ENCODE assay signal across 5 cellular contexts in the genomic region with DNA sequence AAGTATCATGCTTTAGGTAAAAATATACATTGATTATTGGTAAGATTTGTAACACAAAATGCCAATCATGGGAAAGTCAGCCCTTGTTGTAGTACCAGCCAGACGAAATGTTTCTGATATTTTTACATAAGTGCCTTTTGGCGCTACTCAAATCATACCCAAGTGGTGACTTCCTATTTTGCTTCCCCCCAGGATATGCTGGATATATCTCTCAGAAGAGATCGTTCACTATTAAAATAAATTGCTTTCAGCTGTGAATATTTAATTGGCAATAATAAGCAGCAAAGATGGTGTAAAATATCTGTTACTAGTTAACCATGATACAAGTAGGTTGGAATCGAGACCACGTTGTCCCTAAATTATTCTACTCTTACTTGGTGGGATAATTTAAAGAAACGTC.
"Had no signal": no experiment of that assay in that cellular context is flagged by ENCODE, and none has a peak within 500 bp of the region (broad histone marks: within the 10 kb centered on the region; RNA-seq: fewer than 3 reads in every experiment).

No MANE protein-coding gene starts in this region.

- ATAC-seq: HepG2, K562 had no signal

- H3K27ac ChIP-seq: HL-60 had no signal

- DNase-seq: IMR-90, KBM-7 had no signal

- H3K4me3 ChIP-seq: K562 had no signal
